Comparison of ENCODE assay signal across 28 cellular contexts in genomic region chr10:100679327-100679726, GRCh38.
"Had no signal": no experiment of that assay in that cellular context is flagged by ENCODE, and none has a peak within 500 bp of the region (broad histone marks: within the 10 kb centered on the region; RNA-seq: fewer than 3 reads in every experiment).

No MANE protein-coding gene starts in this region.

- H3K27me3 ChIP-seq: testis, vagina had no signal

- H3K36me3 ChIP-seq: stomach, suprapubic skin, thoracic aorta, thyroid gland, tibial artery, tibial nerve, transverse colon, upper lobe of left lung, upper lobe of right lung, uterus, vagina had no signal

- H3K9me3 Mint-ChIP-seq: stimulated activated effector memory CD8-positive, alpha-beta T cell treated with anti-CD3 and anti-CD28 coated beads, Interleukin-12 subunit alpha, Interleukin-12 subunit beta, amount 100 ng/mL, for 72 hours; stimulated activated memory B cell treated with anti-CD40 and anti-IgM and Interleukin-4, amounts not matched to agents 10 μg/mL and 1 μg/mL and 100 μg/mL, for 72 hours; stimulated activated naive B cell treated with anti-CD40 and anti-IgM and Interleukin-4, amounts not matched to agents 10 μg/mL and 1 μg/mL and 100 μg/mL, for 72 hours; stimulated activated naive CD8-positive, alpha-beta T cell treated with anti-CD3 and anti-CD28 coated beads, Interleukin-15, amount 100 ng/mL, for 72 hours; stimulated activated naive CD8-positive, alpha-beta T cell treated with anti-CD3 and anti-CD28 coated beads, Interleukin-15, Interleukin-2, amounts not matched to agents 100 ng/mL and 50 ng/mL, for 24 hours; type B pancreatic cell had no signal

- H3K27ac ChIP-seq: stomach, suprapubic skin, testis, thoracic aorta, thyroid gland, tibial artery, tibial nerve, transverse colon, upper lobe of left lung, upper lobe of right lung, uterus, vagina had no signal

- H3K4me1 Mint-ChIP-seq: stimulated activated memory B cell treated with anti-CD40 and anti-IgM and Interleukin-4, amounts not matched to agents 10 μg/mL and 1 μg/mL and 100 μg/mL, for 72 hours; stimulated activated naive CD8-positive, alpha-beta T cell treated with anti-CD3 and anti-CD28 coated beads, Interleukin-15, amount 100 ng/mL, for 72 hours had no signal

- H3K36me3 Mint-ChIP-seq: stimulated activated effector memory CD8-positive, alpha-beta T cell treated with anti-CD3 and anti-CD28 coated beads, Interleukin-12 subunit alpha, Interleukin-12 subunit beta, amount 100 ng/mL, for 72 hours; stimulated activated memory B cell treated with anti-CD40 and anti-IgM and Interleukin-4, amounts not matched to agents 10 μg/mL and 1 μg/mL and 100 μg/mL, for 72 hours; stimulated activated naive B cell treated with anti-CD40 and anti-IgM and Interleukin-4, amounts not matched to agents 10 μg/mL and 1 μg/mL and 100 μg/mL, for 72 hours; type B pancreatic cell had no signal

- H3K4me1 ChIP-seq: testis, thyroid gland, upper lobe of right lung, uterus had no signal

- DNase-seq: stimulated activated CD4-positive, alpha-beta T cell treated with anti-CD3 and anti-CD28 coated beads, Interleukin-2, amount 100 ng/mL, for 48 hours; stimulated activated CD4-positive, alpha-beta T cell treated with anti-CD3 and anti-CD28 coated beads, Interleukin-4, amount 100 ng/mL, for 1 hour; stimulated activated CD4-positive, alpha-beta T cell treated with anti-CD3 and anti-CD28 coated beads, Interleukin-4, amount 100 ng/mL, for 24 hours; stimulated activated CD4-positive, alpha-beta T cell treated with anti-CD3 and anti-CD28 coated beads, Interleukin-4, amount 100 ng/mL, for 4 hours; stimulated activated CD8-positive, alpha-beta memory T cell treated with anti-CD3 and anti-CD28 coated beads, Interleukin-4, amount 100 ng/mL, for 48 hours; stimulated activated naive B cell treated with anti-CD40 and anti-IgM and Interleukin-4, amounts not matched to agents 10 μg/mL and 1 μg/mL and 100 μg/mL, for 72 hours; stimulated activated naive CD4-positive, alpha-beta T cell; stimulated activated naive CD4-positive, alpha-beta T cell treated with Interleukin-2 at 50 U/mL for 16 hours; stimulated activated naive CD8-positive, alpha-beta T cell treated with anti-CD3 and anti-CD28 coated beads, Interleukin-15, amount 100 ng/mL, for 72 hours; stimulated activated naive CD8-positive, alpha-beta T cell treated with anti-CD3 and anti-CD28 coated beads, Interleukin-15, Interleukin-2, amounts not matched to agents 100 U/mL and 50 U/mL, for 24 hours; stomach; substantia nigra; testis; thyroid gland; tibial artery; transverse colon; trophoblast cell; upper lobe of left lung; upper lobe of right lung; uterus had no signal

- H3K9me3 ChIP-seq: stomach, suprapubic skin, testis, thoracic aorta, thyroid gland, tibial artery, tibial nerve, transverse colon, upper lobe of left lung, upper lobe of right lung, uterus, vagina had no signal

- H3K4me3 Mint-ChIP-seq: stimulated activated effector memory CD8-positive, alpha-beta T cell treated with anti-CD3 and anti-CD28 coated beads, Interleukin-12 subunit alpha, Interleukin-12 subunit beta, amount 100 ng/mL, for 72 hours; stimulated activated memory B cell treated with anti-CD40 and anti-IgM and Interleukin-4, amounts not matched to agents 10 μg/mL and 1 μg/mL and 100 μg/mL, for 72 hours; stimulated activated naive B cell treated with anti-CD40 and anti-IgM and Interleukin-4, amounts not matched to agents 10 μg/mL and 1 μg/mL and 100 μg/mL, for 72 hours; stimulated activated naive CD8-positive, alpha-beta T cell treated with anti-CD3 and anti-CD28 coated beads, Interleukin-15, amount 100 ng/mL, for 72 hours; stimulated activated naive CD8-positive, alpha-beta T cell treated with anti-CD3 and anti-CD28 coated beads, Interleukin-15, Interleukin-2, amounts not matched to agents 100 ng/mL and 50 ng/mL, for 24 hours; type B pancreatic cell had no signal

- H3K4me3 ChIP-seq: stomach, suprapubic skin, testis, thoracic aorta, thyroid gland, tibial artery, tibial nerve, transverse colon, upper lobe of left lung, upper lobe of right lung, uterus, vagina had no signal

- H3K27ac Mint-ChIP-seq: stimulated activated effector memory CD8-positive, alpha-beta T cell treated with anti-CD3 and anti-CD28 coated beads, Interleukin-12 subunit alpha, Interleukin-12 subunit beta, amount 100 ng/mL, for 72 hours; stimulated activated memory B cell treated with anti-CD40 and anti-IgM and Interleukin-4, amounts not matched to agents 10 μg/mL and 1 μg/mL and 100 μg/mL, for 72 hours; stimulated activated naive B cell treated with anti-CD40 and anti-IgM and Interleukin-4, amounts not matched to agents 10 μg/mL and 1 μg/mL and 100 μg/mL, for 72 hours; stimulated activated naive CD8-positive, alpha-beta T cell treated with anti-CD3 and anti-CD28 coated beads, Interleukin-15, amount 100 ng/mL, for 72 hours; stimulated activated naive CD8-positive, alpha-beta T cell treated with anti-CD3 and anti-CD28 coated beads, Interleukin-15, Interleukin-2, amounts not matched to agents 100 ng/mL and 50 ng/mL, for 24 hours; type B pancreatic cell had no signal
